ENCODE assay signal across 1 cellular context in the genomic region with DNA sequence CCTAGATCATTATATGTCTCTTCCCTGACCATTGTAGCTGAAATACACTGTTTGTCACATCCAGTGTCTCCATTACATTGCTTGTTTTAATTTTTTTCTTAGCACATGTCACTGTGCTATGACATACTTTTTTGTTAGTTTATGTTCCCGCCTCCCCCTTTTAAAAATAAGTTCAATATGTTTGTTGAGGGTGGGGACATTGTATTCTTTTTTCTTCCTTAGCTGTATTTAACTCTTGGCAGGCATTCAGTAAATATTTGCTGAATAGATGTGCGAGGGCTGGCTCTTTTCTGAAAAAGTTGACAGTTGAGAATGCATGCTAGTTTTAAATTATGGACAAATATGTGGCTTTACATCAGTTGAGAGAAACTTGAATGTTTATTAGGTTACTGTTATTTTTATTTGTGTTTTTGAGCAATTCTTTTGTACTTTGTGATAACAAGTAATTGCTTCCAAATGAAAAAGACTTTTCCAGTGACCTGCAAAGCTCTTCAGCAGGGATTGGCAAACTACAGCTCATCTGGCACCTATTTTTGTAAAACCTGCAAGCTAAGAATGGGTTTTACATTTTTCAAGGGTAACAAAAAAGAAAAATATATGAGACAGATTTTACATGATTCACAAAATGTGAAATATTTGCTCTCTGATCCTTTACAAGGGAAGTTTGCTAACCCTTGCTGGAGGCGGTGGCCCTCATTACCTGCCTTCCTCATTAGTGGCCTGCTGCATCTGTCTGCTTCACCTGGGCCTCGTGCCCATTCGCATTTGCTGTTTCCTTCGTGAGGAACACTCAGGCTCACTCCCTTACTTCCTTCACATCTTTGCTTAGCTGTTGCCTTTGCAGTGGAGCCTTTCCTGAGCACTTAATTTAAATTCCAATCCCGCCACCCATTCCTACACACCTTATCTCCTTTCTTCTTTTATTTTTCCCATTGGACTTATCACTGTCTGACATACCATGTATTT.
TF ChIP-seq lines count a peak whose summit lies in the region.

No MANE protein-coding gene starts in this region.

TF ChIP-seq in SK-N-SH, 30 proteins besides CTCF, POLR2A, EP300 and RAD21 (continued from another document):
- TF ChIP-seq, protein P1, sequence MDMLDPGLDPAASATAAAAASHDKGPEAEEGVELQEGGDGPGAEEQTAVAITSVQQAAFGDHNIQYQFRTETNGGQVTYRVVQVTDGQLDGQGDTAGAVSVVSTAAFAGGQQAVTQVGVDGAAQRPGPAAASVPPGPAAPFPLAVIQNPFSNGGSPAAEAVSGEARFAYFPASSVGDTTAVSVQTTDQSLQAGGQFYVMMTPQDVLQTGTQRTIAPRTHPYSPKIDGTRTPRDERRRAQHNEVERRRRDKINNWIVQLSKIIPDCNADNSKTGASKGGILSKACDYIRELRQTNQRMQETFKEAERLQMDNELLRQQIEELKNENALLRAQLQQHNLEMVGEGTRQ (IDR thresholded peaks at IDR 0.05; ENCODE audit: borderline replicate concordance, low read depth, low read length), result no peak
- TF ChIP-seq RFX5 (IDR thresholded peaks at IDR 0.05; ENCODE audit: low read length) (no peak), MXI1 (IDR thresholded peaks at IDR 0.05; ENCODE audit: low read depth, low read length) (no peak), FOXJ3 (CRISPR knock-in tag; IDR thresholded peaks at IDR 0.05) (no peak)
